In the genomic region with DNA sequence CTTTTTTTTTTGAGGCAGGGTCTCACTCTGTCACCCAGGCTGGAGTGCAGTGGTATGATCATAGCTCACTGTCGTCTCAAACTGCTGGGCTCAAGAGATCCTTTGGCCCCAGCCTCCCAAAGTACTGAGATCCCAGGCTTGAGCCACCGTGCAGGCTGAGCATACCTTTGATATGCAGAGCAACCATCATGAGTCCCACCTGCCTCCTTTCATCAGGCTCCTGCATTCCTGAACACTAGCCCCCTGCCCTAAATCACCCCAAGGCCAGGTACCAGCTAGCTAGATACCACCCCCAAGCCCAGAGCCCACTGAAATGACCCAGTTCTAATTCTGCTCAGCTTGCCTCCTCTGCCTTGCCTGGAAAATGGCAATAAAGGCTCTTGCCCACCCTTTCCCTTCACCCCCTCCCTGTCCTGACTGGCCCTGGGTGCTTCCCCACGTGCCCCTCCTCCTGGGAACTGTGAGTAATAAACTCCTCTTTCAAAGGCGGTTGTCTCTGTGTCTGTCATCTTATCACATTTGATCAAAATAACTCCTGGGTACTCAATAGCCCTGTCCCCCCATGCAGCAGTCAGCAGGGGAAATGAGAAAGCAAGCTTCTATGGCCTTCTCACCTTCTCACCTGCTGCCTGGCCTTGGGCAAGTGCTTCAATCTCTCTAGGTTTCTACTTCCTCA, we compare ENCODE assay signal across 21 cellular contexts.
"Had no signal": no experiment of that assay in that cellular context is flagged by ENCODE, and none has a peak within 500 bp of the region (broad histone marks: within the 10 kb centered on the region; RNA-seq: fewer than 3 reads in every experiment).

No MANE protein-coding gene starts in this region.

- ATAC-seq: activated CD4-positive, CD25-positive, alpha-beta regulatory T cell treated with anti-CD3 and anti-CD28 coated beads, Interleukin-2, amount 50 U/mL, for 24 hours; activated CD8-positive, alpha-beta memory T cell treated with anti-CD3 and anti-CD28 coated beads, Interleukin-2, amount 10 ng/mL, durations not matched to agents 7 days and 5 days; left lung; T-cell had no signal

- FAIRE-seq: astrocyte, endometrium had no signal

- H3K27me3 ChIP-seq: adrenal gland, breast epithelium, left lung, suprapubic skin, vagina had no signal

- H3K4me1 ChIP-seq: adrenal gland, breast epithelium, left lung, suprapubic skin, vagina had no signal

- H3K4me3 ChIP-seq: adrenal gland, breast epithelium, left lung, suprapubic skin, vagina had no signal

- DNase-seq: activated CD4-positive, alpha-beta T cell treated with anti-CD3 and anti-CD28 coated beads, Interleukin-2, amount 50 U/mL, for 4 hours; activated CD8-positive, alpha-beta memory T cell treated with anti-CD3 and anti-CD28 coated beads, Interleukin-2, amount 10 ng/mL, durations not matched to agents 7 days and 5 days; activated naive CD4-positive, alpha-beta T cell treated with anti-CD3 and anti-CD28 coated beads for 36 hours; adrenal gland; cerebellar nuclear complex; cortex of kidney; erythroblast; foreskin melanocyte; glutamatergic neuron; mammary epithelial cell; nephron progenitor cell; stimulated activated naive CD4-positive, alpha-beta T cell; T-cell; trophoblast cell had no signal

- H3K9me3 ChIP-seq: adrenal gland, breast epithelium, left lung, suprapubic skin, vagina had no signal

- H3K27ac ChIP-seq: adrenal gland, breast epithelium, left lung, suprapubic skin, vagina had no signal

- H3K36me3 ChIP-seq: adrenal gland, breast epithelium, left lung, suprapubic skin, vagina had no signal
